ENCODE assay signal across 1 cellular context in genomic region chr2:62071126-62071598, GRCh38.
TF ChIP-seq lines count a peak whose summit lies in the region.

No MANE protein-coding gene starts in this region.

TF ChIP-seq in GM23338, 12 proteins besides CTCF, POLR2A, EP300 and RAD21 (continued from another document):
- TF ChIP-seq ZNF462 (CRISPR knock-in tag; IDR thresholded peaks at IDR 0.05) (no peak), EZH2 (IDR thresholded peaks at IDR 0.05; ENCODE audit: low read depth, unreplicated experiment) (no peak), POLR2AphosphoS5 (IDR thresholded peaks at IDR 0.05; ENCODE audit: low read depth) (no peak)
TF ChIP-seq in GM23338: peak in this region for 0.
